In genomic region chr12:104131609-104132008, GRCh38 we compare ENCODE assay signal across 29 cellular contexts. TPM values are rescaled to one million over a fixed set of nuclear protein-coding genes. Genes with fewer than 3 reads are reported as not detected.
DNase-seq lines count a peak whose midpoint lies in the region; ATAC-seq, FAIRE-seq and TF ChIP-seq lines count a peak whose summit lies in the region.
"Had no signal": no experiment of that assay in that cellular context is flagged by ENCODE, and none has a peak within 500 bp of the region (broad histone marks: within the 10 kb centered on the region; RNA-seq: fewer than 3 reads in every experiment).

No MANE protein-coding gene starts in this region.

- peak; percentile 23 for FAIRE-seq in HepG2 (lab: Jason Lieb, UNC)
- FAIRE-seq: astrocyte, HTR-8/SVneo had no signal

- no peak for TF ChIP-seq CTCF in right atrium auricular region (IDR thresholded peaks at IDR 0.05)
- no peak for TF ChIP-seq CTCF in dorsolateral prefrontal cortex (IDR thresholded peaks at IDR 0.05 in 54 of 56, conservative IDR thresholded peaks at IDR 0.05 in 2 of 56; ENCODE audit: low read depth in 1 of 56, partially characterized antibody in 56 of 56)
- TF ChIP-seq CTCF in HepG2 (CRISPR knock-in tag; IDR thresholded peaks at IDR 0.05), result no peak

- ATAC-seq in Right ventricle myocardium inferior, result peak; percentile 50
- peak; percentile 89 for ATAC-seq in HepG2
- ATAC-seq in HG02798 (IDR thresholded peaks at IDR 0.05; ENCODE audit: poor library complexity, unreplicated experiment), result no peak
- no peak for ATAC-seq in HG03108 (IDR thresholded peaks at IDR 0.05; ENCODE audit: unreplicated experiment)
- ATAC-seq: WTC11 had no signal

- H3K27me3 ChIP-seq in right atrium auricular region (no peaks in the 10 kb centered on the region), dorsolateral prefrontal cortex (no peaks in the 10 kb centered on the region), HepG2 (ENCODE audit: control insufficient read depth in 1 of 2, insufficient read depth in 2 of 2, low read length in 2 of 2) (no peaks in the 10 kb centered on the region)
- H3K27me3 ChIP-seq: BLaER1 treated with 17β-estradiol and CSF1 and Interleukin-3, amounts not matched to agents 10 nM and 100 nM; upper lobe of left lung had no signal

- H3K4me3 ChIP-seq in right atrium auricular region (no peak overlapping the region), dorsolateral prefrontal cortex (peak overlapping the region in 1 of 59 donors; percentile 12), HepG2 (replicated peaks in 1 of 3; ENCODE audit: insufficient read depth in 1 of 3, low read depth in 2 of 3, low read length in 3 of 3) (peak overlapping the region in 1 of 3 experiments; percentile 15; a peak in 1 of 6 replicates), urinary bladder (ENCODE audit: low read depth, low read length) (no peak overlapping the region)
- H3K4me3 ChIP-seq: BLaER1 treated with 17β-estradiol and CSF1 and Interleukin-3, amounts not matched to agents 10 nM and 100 nM; upper lobe of left lung had no signal

- TF ChIP-seq EP300 in HepG2 (IDR thresholded peaks at IDR 0.05; ENCODE audit: low read depth in 2 of 2, low read length in 2 of 2) (peak in 1 of 2 experiments; percentile 72; a peak in 1 of 4 replicates), HepG2 (CRISPR knock-in tag; IDR thresholded peaks at IDR 0.05; ENCODE audit: borderline replicate concordance) (no peak)

- peaks cover 16% of the 10 kb centered on the region for H3K79me2 ChIP-seq in HepG2 (ENCODE audit: insufficient read depth, low read length)

- H3K9ac ChIP-seq in HepG2 (ENCODE audit: insufficient read depth, low read depth, low read length), result no peak overlapping the region
- H3K9ac ChIP-seq: BLaER1 treated with 17β-estradiol and CSF1 and Interleukin-3, amounts not matched to agents 10 nM and 100 nM; KMS-11 had no signal

- no peaks in the 10 kb centered on the region for H4K20me1 ChIP-seq in HepG2 (ENCODE audit: insufficient read depth, low read length)

- 39% methylated on average over 4 of the region's 4 CpGs for WGBS in HepG2 (ENCODE audit: low lambda C conversion rate)
- 87% methylated on average over 4 of the region's 4 CpGs for WGBS in urinary bladder

- TF ChIP-seq RAD21 in HepG2 (CRISPR knock-in tag; IDR thresholded peaks at IDR 0.05), result no peak

- intact Hi-C loops in Right ventricle myocardium inferior (cut with DNase I) (loop anchor here (5.0 to 10.0 kb wide), 2 partner anchors 64 to 1103 kb away; partner anchors contain the start of gene APPL2), dorsolateral prefrontal cortex (cut with DNase I) (loop anchor here in 1 of 2 donors (10.0 kb wide), 2 partner anchors 197 to 533 kb away; partner anchors contain the start of gene HSP90B1), HepG2 (cut with micrococcal nuclease; ENCODE audit: unreplicated experiment) (loop anchor here (10.0 kb wide), 1 partner anchor 167 kb away; the partner anchor contains the start of gene TDG)

- POLR2A ChIA-PET in HepG2 (lab: Yijun Ruan, JAX), result interaction anchor here (1.5 kb wide), 1 partner anchor 68 kb away, joined by 3 read pairs; the partner anchor contains the start of gene HCFC2

- peak overlapping the region; percentile 41 for H3K4me2 ChIP-seq in HepG2 (ENCODE audit: low read depth, low read length)
- H3K4me2 ChIP-seq: BLaER1 treated with 17β-estradiol and CSF1 and Interleukin-3, amounts not matched to agents 10 nM and 100 nM; KMS-11 had no signal

- CTCF ChIA-PET in HepG2 (lab: Yijun Ruan, JAX; ENCODE audit: low intra/inter-chr PET ratio, low total read pairs), result no interaction called here

- in situ Hi-C loops in HepG2 (cut with HindIII; ENCODE audit: extremely low pct_ligation_motif_present, low pct_unique_long_range_greater_than_20kb), result no loop called here

- H2AFZ ChIP-seq in HepG2 (ENCODE audit: low read length), result no peak overlapping the region

- H3K27ac ChIP-seq in right atrium auricular region (peak overlapping the region in 1 of 2 donors; percentile 55), dorsolateral prefrontal cortex (peak overlapping the region in 36 of 59 donors; percentile 3 to 74 (median 48)), HepG2 (ENCODE audit: extremely low read length, insufficient read depth, low read length) (peak overlapping the region; percentile 38), urinary bladder (ENCODE audit: low read depth) (peak overlapping the region; percentile 2)
- H3K27ac ChIP-seq: BLaER1 treated with 17β-estradiol and CSF1 and Interleukin-3, amounts not matched to agents 10 nM and 100 nM; KMS-11; RWPE1 had no signal

- DNase-seq in Right ventricle myocardium inferior (ENCODE audit: missing footprints), result no peak
- no peak for DNase-seq in right atrium auricular region (ENCODE audit: low spot score)
- DNase-seq in dorsolateral prefrontal cortex, result no peak
- peak; percentile 65 for DNase-seq in HepG2 (ENCODE audit: low spot score)
- no peak for DNase-seq in cerebellar cortex (ENCODE audit: low spot score)
- DNase-seq: activated CD4-positive, alpha-beta T cell treated with anti-CD3 and anti-CD28 coated beads, Interleukin-2, amount 50 U/mL, for 48 hours; activated CD8-positive, alpha-beta memory T cell treated with anti-CD3 and anti-CD28 coated beads, Interleukin-2, amount 50 U/mL, for 48 hours; activated naive CD8-positive, alpha-beta T cell treated with anti-CD3 and anti-CD28 coated beads, Interleukin-2, amount 10 ng/mL, durations not matched to agents 7 days and 5 days; COR-L47; DND-41; effector memory CD4-positive, alpha-beta T cell; foreskin melanocyte; GOT3; mammary epithelial cell; MV-4-11; NCI-H1694 treated with DMSO at 0.1 percent for 48 hours; NCI-H2227 treated with DMSO at 0.1 percent for 48 hours; posterior cingulate gyrus; T1000; upper lobe of left lung had no signal

- TF ChIP-seq POLR2A in HepG2 (IDR thresholded peaks at IDR 0.05; ENCODE audit: insufficient read depth in 1 of 2, low read depth in 2 of 2, low read length in 2 of 2), result no peak

- H3K36me3 ChIP-seq in right atrium auricular region (peaks cover 41% of the 10 kb centered on the region), HepG2 (replicated peaks in 1 of 2; ENCODE audit: control insufficient read depth in 1 of 2, insufficient read depth in 2 of 2, low read length in 2 of 2) (peaks cover 5 to 18% of the 10 kb centered on the region in 2 experiments; a peak in 4 of 5 replicates), urinary bladder (ENCODE audit: insufficient read depth) (peaks cover 4% of the 10 kb centered on the region)

- H3K4me1 ChIP-seq in right atrium auricular region (peaks cover 0 to 55% of the 10 kb centered on the region in 2 donors), HepG2 (ENCODE audit: insufficient read depth, low read length) (peaks cover 58% of the 10 kb centered on the region), urinary bladder (ENCODE audit: insufficient read depth) (peaks cover 2% of the 10 kb centered on the region)

- H3K9me3 ChIP-seq in right atrium auricular region, result no peaks in the 10 kb centered on the region
- H3K9me3 ChIP-seq in HepG2 (ENCODE audit: low read length), result no peaks in the 10 kb centered on the region
- H3K9me3 ChIP-seq: BLaER1 treated with 17β-estradiol and CSF1 and Interleukin-3, amounts not matched to agents 10 nM and 100 nM; upper lobe of left lung had no signal

- no TSS peak for BruUV-seq in HepG2 (replicated peaks; lab: Mats Ljungman, UMichigan)

TF ChIP-seq in HepG2, 621 proteins besides CTCF, POLR2A, EP300 and RAD21 (continues in another document):
- TF ChIP-seq SIX4 (CRISPR knock-in tag; IDR thresholded peaks at IDR 0.05) (peak; percentile 53; the same call in 1 of the 2 replicates), FOXK2 (IDR thresholded peaks at IDR 0.05) (no peak), PPARG (CRISPR knock-in tag; conservative IDR thresholded peaks at IDR 0.05) (0 out of 2 replicates have a peak, but pooled peaks have one; percentile 36), ZNF558 (CRISPR knock-in tag; IDR thresholded peaks at IDR 0.05; ENCODE audit: borderline replicate concordance) (no peak), ZBTB43 (CRISPR knock-in tag; conservative IDR thresholded peaks at IDR 0.05) (no peak), IKZF1 (IDR thresholded peaks at IDR 0.05) (no peak)

RNA-seq across cellular contexts. Expression of gene NFYB, which starts 6.4 kb away (rescaled TPM):
- total RNA-seq in Right ventricle myocardium inferior, result 39.8 TPM
- total RNA-seq in right atrium auricular region, result 10 to 100 TPM; 24.0 to 29.0 TPM
- 10 to 100 TPM; 23.1 to 43.8 (median 30.8) TPM for total RNA-seq in dorsolateral prefrontal cortex
- total RNA-seq in HepG2 (2016; rRNA removed; fragmentation: Illumina TruSeq; extraction: Trizol), result 36.6 and 48.7 TPM in 2 replicates
- 10.0 and 13.7 TPM in 2 replicates for total RNA-seq in HepG2 (2016; cell fraction: cytosol; rRNA removed; fragmentation: Illumina TruSeq; extraction: Trizol; ENCODE audit: low read depth)
- 34.1 and 41.3 TPM in 2 replicates for total RNA-seq in HepG2 (2016; cell fraction: insoluble cytoplasmic fraction; rRNA removed; fragmentation: Illumina TruSeq; extraction: Trizol)
- total RNA-seq in HepG2 (2016; cell fraction: membrane; rRNA removed; fragmentation: Illumina TruSeq; extraction: Trizol), result 21.8 and 31.3 TPM in 2 replicates
- total RNA-seq in HepG2 (2016; cell fraction: nucleus; rRNA removed; fragmentation: Illumina TruSeq; extraction: Trizol), result 20.5 and 30.8 TPM in 2 replicates
- polyA plus RNA-seq in HepG2 (2011; rRNA removed), result 14.8 and 18.7 TPM in 2 replicates
- 9.0 and 11.9 TPM in 2 replicates for polyA plus RNA-seq in HepG2 (2011; cell fraction: cytosol; rRNA removed)
- polyA plus RNA-seq in HepG2 (2011; cell fraction: nucleus; rRNA removed), result 6.8 and 7.0 TPM in 2 replicates
- polyA plus RNA-seq in HepG2 (2012), result 18.9 and 27.0 TPM in 2 replicates
- 11.4 and 14.2 TPM in 2 replicates for polyA plus RNA-seq in HepG2 (2016; cell fraction: cytosol; fragmentation: Illumina TruSeq; extraction: Trizol; ENCODE audit: low read depth)
- 40.7 and 42.4 TPM in 2 replicates for polyA plus RNA-seq in HepG2 (2016; cell fraction: insoluble cytoplasmic fraction; fragmentation: Illumina TruSeq; extraction: Trizol; ENCODE audit: low read depth)
- 19.1 and 20.4 TPM in 2 replicates for polyA plus RNA-seq in HepG2 (2016; cell fraction: membrane; fragmentation: Illumina TruSeq; extraction: Trizol; ENCODE audit: low read depth)
- 41.5 and 42.3 TPM in 2 replicates for polyA plus RNA-seq in HepG2 (2016; cell fraction: nucleus; fragmentation: Illumina TruSeq; extraction: Trizol; ENCODE audit: insufficient read depth, low read depth)
- 3.3 and 6.3 TPM in 2 replicates for polyA minus RNA-seq in HepG2 (2011; rRNA and poly(A)+ RNA removed; ENCODE audit: low replicate concordance)
- polyA minus RNA-seq in HepG2 (2011; cell fraction: cytosol; rRNA and poly(A)+ RNA removed), result 7.6 and 8.4 TPM in 2 replicates
- 12.0 and 13.3 TPM in 2 replicates for polyA minus RNA-seq in HepG2 (2011; cell fraction: nucleus; rRNA and poly(A)+ RNA removed)
- 43.7 TPM for total RNA-seq in urinary bladder
- 55.9 TPM for polyA plus RNA-seq in urinary bladder

Comparison
In these comparisons a context has a peak if more than half of its experiments do, and no peak if none do; other contexts are left out.
1. ATAC-seq: peak in Right ventricle myocardium inferior (single experiment) and HepG2 (single experiment); none in HG02798 (single experiment) and HG03108 (single experiment).